1 cellular context compared by ENCODE assay signal in the genomic region with DNA sequence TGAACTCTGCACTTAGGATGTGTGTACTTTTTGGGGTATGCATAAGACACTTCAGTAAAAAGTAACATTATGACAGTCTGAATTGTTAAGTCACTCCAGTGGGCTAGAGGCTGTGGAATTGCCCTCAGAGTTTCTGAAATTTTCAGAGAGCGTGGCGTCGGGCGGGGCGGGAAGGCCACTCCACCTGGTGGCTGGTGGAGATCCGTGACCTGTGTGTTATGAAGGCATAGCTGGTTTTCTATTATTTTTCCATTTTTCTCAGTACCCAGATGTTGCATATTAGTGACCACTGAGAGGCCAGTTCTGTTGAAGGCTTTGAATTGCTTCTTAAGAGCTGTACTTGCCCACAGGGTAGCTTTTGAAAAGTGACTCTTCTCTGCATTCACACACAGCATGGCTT.
TF ChIP-seq lines count a peak whose summit lies in the region.

No MANE protein-coding gene starts in this region.

TF ChIP-seq in HepG2, 621 proteins besides CTCF, POLR2A, EP300 and RAD21:
- TF ChIP-seq, protein P1, sequence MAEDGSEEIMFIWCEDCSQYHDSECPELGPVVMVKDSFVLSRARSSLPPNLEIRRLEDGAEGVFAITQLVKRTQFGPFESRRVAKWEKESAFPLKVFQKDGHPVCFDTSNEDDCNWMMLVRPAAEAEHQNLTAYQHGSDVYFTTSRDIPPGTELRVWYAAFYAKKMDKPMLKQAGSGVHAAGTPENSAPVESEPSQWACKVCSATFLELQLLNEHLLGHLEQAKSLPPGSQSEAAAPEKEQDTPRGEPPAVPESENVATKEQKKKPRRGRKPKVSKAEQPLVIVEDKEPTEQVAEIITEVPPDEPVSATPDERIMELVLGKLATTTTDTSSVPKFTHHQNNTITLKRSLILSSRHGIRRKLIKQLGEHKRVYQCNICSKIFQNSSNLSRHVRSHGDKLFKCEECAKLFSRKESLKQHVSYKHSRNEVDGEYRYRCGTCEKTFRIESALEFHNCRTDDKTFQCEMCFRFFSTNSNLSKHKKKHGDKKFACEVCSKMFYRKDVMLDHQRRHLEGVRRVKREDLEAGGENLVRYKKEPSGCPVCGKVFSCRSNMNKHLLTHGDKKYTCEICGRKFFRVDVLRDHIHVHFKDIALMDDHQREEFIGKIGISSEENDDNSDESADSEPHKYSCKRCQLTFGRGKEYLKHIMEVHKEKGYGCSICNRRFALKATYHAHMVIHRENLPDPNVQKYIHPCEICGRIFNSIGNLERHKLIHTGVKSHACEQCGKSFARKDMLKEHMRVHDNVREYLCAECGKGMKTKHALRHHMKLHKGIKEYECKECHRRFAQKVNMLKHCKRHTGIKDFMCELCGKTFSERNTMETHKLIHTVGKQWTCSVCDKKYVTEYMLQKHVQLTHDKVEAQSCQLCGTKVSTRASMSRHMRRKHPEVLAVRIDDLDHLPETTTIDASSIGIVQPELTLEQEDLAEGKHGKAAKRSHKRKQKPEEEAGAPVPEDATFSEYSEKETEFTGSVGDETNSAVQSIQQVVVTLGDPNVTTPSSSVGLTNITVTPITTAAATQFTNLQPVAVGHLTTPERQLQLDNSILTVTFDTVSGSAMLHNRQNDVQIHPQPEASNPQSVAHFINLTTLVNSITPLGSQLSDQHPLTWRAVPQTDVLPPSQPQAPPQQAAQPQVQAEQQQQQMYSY (CRISPR knock-in tag; IDR thresholded peaks at IDR 0.05), result no peak
- TF ChIP-seq TEAD2 (CRISPR knock-in tag; IDR thresholded peaks at IDR 0.05) (no peak), SP1 (IDR thresholded peaks at IDR 0.05) (no peak), SP1 (CRISPR knock-in tag; IDR thresholded peaks at IDR 0.05) (no peak), HNF4G (IDR thresholded peaks at IDR 0.05; ENCODE audit: borderline replicate concordance, low read depth, low read length) (no peak), HNF4G (CRISPR knock-in tag; IDR thresholded peaks at IDR 0.05; ENCODE audit: borderline replicate concordance, low read depth) (no peak)
- TF ChIP-seq, protein P2, sequence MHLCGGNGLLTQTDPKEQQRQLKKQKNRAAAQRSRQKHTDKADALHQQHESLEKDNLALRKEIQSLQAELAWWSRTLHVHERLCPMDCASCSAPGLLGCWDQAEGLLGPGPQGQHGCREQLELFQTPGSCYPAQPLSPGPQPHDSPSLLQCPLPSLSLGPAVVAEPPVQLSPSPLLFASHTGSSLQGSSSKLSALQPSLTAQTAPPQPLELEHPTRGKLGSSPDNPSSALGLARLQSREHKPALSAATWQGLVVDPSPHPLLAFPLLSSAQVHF (CRISPR knock-in tag; IDR thresholded peaks at IDR 0.05), result no peak
